13 cellular contexts compared by ENCODE assay signal in genomic region chr1:170068923-170069322, GRCh38. TPM values are rescaled to one million over a fixed set of nuclear protein-coding genes. Genes with fewer than 3 reads are reported as not detected.
A peak's percentile ranks its signal among the peaks of the same experiment; 100 is the strongest.
DNase-seq lines count a peak whose midpoint lies in the region; ATAC-seq and TF ChIP-seq lines count a peak whose summit lies in the region.
"Had no signal": no experiment of that assay in that cellular context is flagged by ENCODE, and none has a peak within 500 bp of the region (broad histone marks: within the 10 kb centered on the region; RNA-seq: fewer than 3 reads in every experiment).

No MANE protein-coding gene starts in this region.

- H3K27me3 Mint-ChIP-seq in activated CD4-positive, alpha-beta T cell treated with anti-CD3 and anti-CD28 coated beads for 36 hours = no peaks in the 10 kb centered on the region
- H3K27me3 Mint-ChIP-seq in activated naive CD8-positive, alpha-beta T cell = no peaks in the 10 kb centered on the region

- DNase-seq in activated CD4-positive, alpha-beta T cell treated with anti-CD3 and anti-CD28 coated beads for 36 hours = no peak
- DNase-seq in activated CD4-positive, alpha-beta T cell treated with anti-CD3 and anti-CD28 coated beads for 4 hours = no peak
- DNase-seq in GM23248 (no peak), osteoblast (ENCODE audit: insufficient read length, low spot score, missing footprints) (no peak), G401 (ENCODE audit: low spot score) (no peak)
- DNase-seq: NCI-H2029, NCI-H82 had no signal

- H3K27ac ChIP-seq in GM23248 (no peak overlapping the region), osteoblast (ENCODE audit: low read depth, low read length) (no peak overlapping the region)
- H3K27ac ChIP-seq: A549, HL-60 had no signal

- H2AFZ ChIP-seq in GM23248 (peak overlapping the region; percentile 50; the same call in 1 of the 2 replicates), osteoblast (ENCODE audit: low read length) (no peak overlapping the region)

- peak overlapping the region; percentile 41 for H3K9ac ChIP-seq in GM23248

- H3K27ac Mint-ChIP-seq in activated CD4-positive, alpha-beta T cell treated with anti-CD3 and anti-CD28 coated beads for 36 hours = peak overlapping the region; percentile 74
- peak overlapping the region; percentile 87 for H3K27ac Mint-ChIP-seq in activated naive CD8-positive, alpha-beta T cell

- peaks cover 94% of the 10 kb centered on the region for H3K79me2 ChIP-seq in GM23248 (ENCODE audit: insufficient read depth)
- H3K79me2 ChIP-seq in osteoblast (ENCODE audit: insufficient read depth, low read length) = peaks cover 50% of the 10 kb centered on the region

- no peaks in the 10 kb centered on the region for H3K9me2 ChIP-seq in GM23248 (ENCODE audit: insufficient read depth)

- H3K9me3 Mint-ChIP-seq in activated CD4-positive, alpha-beta T cell treated with anti-CD3 and anti-CD28 coated beads for 36 hours (ENCODE audit: low read depth) = no peaks in the 10 kb centered on the region
- H3K9me3 Mint-ChIP-seq in activated naive CD8-positive, alpha-beta T cell (ENCODE audit: low read depth) = no peaks in the 10 kb centered on the region

- H3F3A ChIP-seq in GM23248 (ENCODE audit: insufficient read depth) = no peaks in the 10 kb centered on the region

- CTCF ChIA-PET in activated CD4-positive, alpha-beta T cell treated with anti-CD3 and anti-CD28 coated beads for 36 hours (lab: Charles Lee) = interaction anchor here (1.0 kb wide), 1 partner anchor 72 kb away, joined by 4 read pairs; no protein-coding TSS in a partner anchor

- intact Hi-C loops in activated CD4-positive, alpha-beta T cell treated with anti-CD3 and anti-CD28 coated beads for 36 hours (cut with DNase I, micrococcal nuclease) = loop anchor here in 1 of 2 experiments (10.0 kb wide), 1 partner anchor 484 kb away; the partner anchor contains the start of gene F5

- peak overlapping the region; percentile 58 for H3K4me3 ChIP-seq in GM23248
- peak overlapping the region; percentile 18 for H3K4me3 ChIP-seq in osteoblast (ENCODE audit: insufficient read depth, low read length)
- H3K4me3 ChIP-seq: A549, HAP-1 had no signal

- ATAC-seq in activated CD4-positive, alpha-beta T cell treated with anti-CD3 and anti-CD28 coated beads for 36 hours = peak; percentile 69
- no peak for ATAC-seq in HG02870 (IDR thresholded peaks at IDR 0.05; ENCODE audit: unreplicated experiment)
- ATAC-seq in HG03280 (IDR thresholded peaks at IDR 0.05; ENCODE audit: unreplicated experiment) = no peak
- ATAC-seq: A549 had no signal

- H3K4me2 ChIP-seq in GM23248 (ENCODE audit: unreplicated experiment) = peak overlapping the region; percentile 81
- H3K4me2 ChIP-seq in osteoblast (ENCODE audit: insufficient read depth, low read length) = peak overlapping the region; percentile 54
- H3K4me2 ChIP-seq: A549 had no signal

- peak overlapping the region; percentile 46 for H3K4me3 Mint-ChIP-seq in activated CD4-positive, alpha-beta T cell treated with anti-CD3 and anti-CD28 coated beads for 36 hours
- H3K4me3 Mint-ChIP-seq in activated naive CD8-positive, alpha-beta T cell = peak overlapping the region; percentile 68

- peaks cover 12% of the 10 kb centered on the region for H3K4me1 ChIP-seq in GM23248 (ENCODE audit: insufficient read depth)
- peaks cover 5% of the 10 kb centered on the region for H3K4me1 ChIP-seq in osteoblast (ENCODE audit: insufficient read depth, low read length)

- no peaks in the 10 kb centered on the region for H4K20me1 ChIP-seq in GM23248 (ENCODE audit: insufficient read depth)
- no peaks in the 10 kb centered on the region for H4K20me1 ChIP-seq in osteoblast (ENCODE audit: insufficient read depth, low read length)

- H3K36me3 Mint-ChIP-seq in activated CD4-positive, alpha-beta T cell treated with anti-CD3 and anti-CD28 coated beads for 36 hours (ENCODE audit: low read depth) = no peaks in the 10 kb centered on the region
- H3K36me3 Mint-ChIP-seq in activated naive CD8-positive, alpha-beta T cell = peaks cover 8% of the 10 kb centered on the region

- POLR2A ChIA-PET in activated CD4-positive, alpha-beta T cell treated with anti-CD3 and anti-CD28 coated beads for 36 hours (lab: Charles Lee) = no interaction called here

- in situ Hi-C loops in GM23248 (cut with MboI) = no loop called here
- in situ Hi-C loops in G401 (cut with HindIII; ENCODE audit: low sequenced_read_pairs) = no loop called here

- no peak for TF ChIP-seq CTCF in osteoblast (IDR thresholded peaks at IDR 0.05; ENCODE audit: extremely low read depth, low read depth, low read length)

- no peaks in the 10 kb centered on the region for H3K27me3 ChIP-seq in GM23248 (replicated peaks; ENCODE audit: insufficient read depth)
- H3K27me3 ChIP-seq in osteoblast (ENCODE audit: insufficient read depth, low read length) = no peaks in the 10 kb centered on the region

- H3K4me1 Mint-ChIP-seq in activated CD4-positive, alpha-beta T cell treated with anti-CD3 and anti-CD28 coated beads for 36 hours = peaks cover 57% of the 10 kb centered on the region
- peaks cover 68% of the 10 kb centered on the region for H3K4me1 Mint-ChIP-seq in activated naive CD8-positive, alpha-beta T cell (ENCODE audit: low read depth)

- H3K36me3 ChIP-seq in GM23248 (ENCODE audit: low read depth) (no peaks in the 10 kb centered on the region), osteoblast (ENCODE audit: insufficient read depth, low read length) (no peaks in the 10 kb centered on the region)
- H3K36me3 ChIP-seq: HAP-1 had no signal

- H3K9me3 ChIP-seq in GM23248 (ENCODE audit: low read depth) = no peaks in the 10 kb centered on the region
- no peaks in the 10 kb centered on the region for H3K9me3 ChIP-seq in osteoblast (ENCODE audit: low read depth, low read length)
- H3K9me3 ChIP-seq: A549, HAP-1 had no signal

RNA-seq across cellular contexts. Expression of gene KIFAP3, which starts 5.6 kb away (rescaled TPM):
- total RNA-seq in activated CD4-positive, alpha-beta T cell treated with anti-CD3 and anti-CD28 coated beads for 36 hours = 10 to 100 TPM; 10.9 to 11.5 TPM
- total RNA-seq in GM23248 (2014; rRNA removed; shearing (Covaris generic)) = 23.4 and 30.7 TPM in 2 replicates
- 23.1 and 27.2 TPM in 2 replicates for polyA plus RNA-seq in GM23248 (2016; fragmentation: Nextera tagmentation; extraction: Ambion mirVana)
- total RNA-seq in osteoblast = 44.9 and 50.4 TPM in 2 replicates
- 34.5 and 51.5 TPM in 2 replicates for total RNA-seq in G401 (2014; rRNA removed; shearing (Covaris generic))
